ENCODE assay signal across 14 cellular contexts in genomic region chr3:62723636-62724217, GRCh38.
DNase-seq lines count a peak whose midpoint lies in the region; ATAC-seq and TF ChIP-seq lines count a peak whose summit lies in the region.
"Had no signal": no experiment of that assay in that cellular context is flagged by ENCODE, and none has a peak within 500 bp of the region (broad histone marks: within the 10 kb centered on the region; RNA-seq: fewer than 3 reads in every experiment).

No MANE protein-coding gene starts in this region.

- peak overlapping the region; percentile 59 for H3K4me3 ChIP-seq in Karpas-422 (ENCODE audit: low read length)
- H3K4me3 ChIP-seq in aorta (ENCODE audit: low read length in 2 of 2), result no peak overlapping the region
- H3K4me3 ChIP-seq in PC-9, result no peak overlapping the region
- H3K4me3 ChIP-seq: tibial nerve had no signal

- no peaks in the 10 kb centered on the region for H3F3A ChIP-seq in PC-9 (ENCODE audit: insufficient read depth, low read depth)

- BruUV-seq in PC-9 (replicated peaks; lab: Mats Ljungman, UMichigan), result no TSS peak

- no peak for ATAC-seq in aorta (ENCODE audit: low FRiP score)

- no peaks in the 10 kb centered on the region for H3K9me3 ChIP-seq in Karpas-422 (ENCODE audit: low read length)
- no peaks in the 10 kb centered on the region for H3K9me3 ChIP-seq in aorta (ENCODE audit: control insufficient read depth, low read length)
- H3K9me3 ChIP-seq in PC-9 (ENCODE audit: insufficient read depth, low read depth), result no peaks in the 10 kb centered on the region
- H3K9me3 ChIP-seq: Caco-2, tibial nerve had no signal

- H3K27me3 ChIP-seq in Karpas-422 (ENCODE audit: low read length) (no peaks in the 10 kb centered on the region), aorta (ENCODE audit: control insufficient read depth in 1 of 2, insufficient read depth in 2 of 2, low read length in 1 of 2) (no peaks in the 10 kb centered on the region), PC-9 (ENCODE audit: insufficient read depth, low read depth) (no peaks in the 10 kb centered on the region; the same call in 1 of the 2 replicates)

- 35 to 36% methylated on average over 6 of the region's 6 CpGs for WGBS in aorta, 2 donors

- H3K27ac ChIP-seq in Karpas-422 (ENCODE audit: low read length) (peak overlapping the region; percentile 96), aorta (ENCODE audit: low read depth in 1 of 2, low read length in 2 of 2) (no peak overlapping the region), PC-9 (no peak overlapping the region)
- H3K27ac ChIP-seq: parathyroid adenoma, tibial nerve had no signal

- no peaks in the 10 kb centered on the region for H3K79me2 ChIP-seq in Karpas-422 (ENCODE audit: low read length)
- H3K79me2 ChIP-seq in PC-9 (ENCODE audit: low read depth), result no peaks in the 10 kb centered on the region
- H3K79me2 ChIP-seq: parathyroid adenoma had no signal

- CTCF ChIA-PET in PC-9 (lab: Charles Lee), result no interaction called here

- H2AFZ ChIP-seq in Karpas-422 (ENCODE audit: low read length) (no peak overlapping the region), PC-9 (no peak overlapping the region)
- H2AFZ ChIP-seq: parathyroid adenoma had no signal

- H4K20me1 ChIP-seq in Karpas-422 (ENCODE audit: insufficient read depth, low read depth, low read length), result no peaks in the 10 kb centered on the region
- H4K20me1 ChIP-seq in PC-9 (ENCODE audit: insufficient read depth), result no peaks in the 10 kb centered on the region

- peak; percentile 9 for DNase-seq in NCI-H82 (lab: John Stamatoyannopoulos, UW)
- DNase-seq in NCI-H82 treated with DMSO at 0.1 percent for 48 hours (lab: John Stamatoyannopoulos, UW; ENCODE audit: unreplicated experiment), result no peak
- peak; percentile 92 for DNase-seq in Karpas-422
- peak; percentile 47 for DNase-seq in cerebellar nuclear complex (lab: John Stamatoyannopoulos, UW)
- DNase-seq in pons (ENCODE audit: low spot score), result peak; percentile 6
- DNase-seq in aorta, result no peak
- no peak for DNase-seq in PC-9
- DNase-seq in activated CD4-positive, alpha-beta T cell treated with anti-CD3 and anti-CD28 coated beads for 48 hours, result no peak
- DNase-seq: activated CD8-positive, alpha-beta memory T cell treated with anti-CD3 and anti-CD28 coated beads for 24 hours; activated gamma-delta T cell; Caco-2; SHP77 treated with DMSO at 0.1 percent for 48 hours had no signal

- peak overlapping the region; percentile 70 for H3K9ac ChIP-seq in Karpas-422 (ENCODE audit: low read length)
- H3K9ac ChIP-seq: parathyroid adenoma had no signal

- intact Hi-C loops in aorta (cut with DNase I), result no loop called here
- intact Hi-C loops in PC-9 (cut with micrococcal nuclease; ENCODE audit: unreplicated experiment), result no loop called here

- POLR2A ChIA-PET in PC-9 (lab: Charles Lee; ENCODE audit: unreplicated experiment), result no interaction called here

- H3K36me3 ChIP-seq in Karpas-422 (ENCODE audit: insufficient read depth, low read length) (no peaks in the 10 kb centered on the region), aorta (ENCODE audit: control insufficient read depth in 1 of 2, insufficient read depth in 2 of 2, low read length in 1 of 2) (no peaks in the 10 kb centered on the region), PC-9 (ENCODE audit: low read depth) (no peaks in the 10 kb centered on the region)
- H3K36me3 ChIP-seq: tibial nerve had no signal

- H3K4me1 ChIP-seq in Karpas-422 (ENCODE audit: low read length) (peaks cover 69% of the 10 kb centered on the region), aorta (ENCODE audit: control insufficient read depth in 1 of 2, insufficient read depth in 2 of 2, low read length in 2 of 2) (no peaks in the 10 kb centered on the region), PC-9 (replicated peaks; ENCODE audit: insufficient read depth) (no peaks in the 10 kb centered on the region)
- H3K4me1 ChIP-seq: Caco-2, tibial nerve had no signal

- H3K4me2 ChIP-seq in Karpas-422 (ENCODE audit: low read depth, low read length, poor library complexity, severe bottlenecking) (peak overlapping the region; percentile 88), PC-9 (no peak overlapping the region)

- no peak for TF ChIP-seq CTCF in PC-9 (conservative IDR thresholded peaks at IDR 0.05)

- H3K9me2 ChIP-seq in Karpas-422 (replicated peaks; ENCODE audit: insufficient read depth, low read length) (no peaks in the 10 kb centered on the region), PC-9 (ENCODE audit: insufficient read depth) (no peaks in the 10 kb centered on the region)

Comparison
In these comparisons a context has a peak if more than half of its experiments do, and no peak if none do; other contexts are left out.
1. DNase-seq: peak in NCI-H82 (single experiment), Karpas-422 (single experiment), cerebellar nuclear complex (2 of 2) and pons (single experiment); none in NCI-H82 treated with DMSO at 0.1 percent for 48 hours (single experiment), aorta (0 of 2), PC-9 (0 of 2) and activated CD4-positive, alpha-beta T cell treated with anti-CD3 and anti-CD28 coated beads for 48 hours (single experiment).